In genomic region chr10:28711776-28712175, GRCh38 we compare ENCODE assay signal across 1 cellular context.
A peak's percentile ranks its signal among the peaks of the same experiment; 100 is the strongest.
TF ChIP-seq lines count a peak whose summit lies in the region.

No MANE protein-coding gene starts in this region.

TF ChIP-seq in HepG2, 621 proteins besides CTCF, POLR2A, EP300 and RAD21 (continued from another document):
- TF ChIP-seq NFAT5 (CRISPR knock-in tag; IDR thresholded peaks at IDR 0.05): no peak
- no peak for TF ChIP-seq FOXC1 (CRISPR knock-in tag; IDR thresholded peaks at IDR 0.05; ENCODE audit: borderline replicate concordance)
- TF ChIP-seq ZNF121 (CRISPR knock-in tag; IDR thresholded peaks at IDR 0.05): peak; percentile 52
- TF ChIP-seq HCFC1 (IDR thresholded peaks at IDR 0.05; ENCODE audit: low read depth, low read length): no peak
- no peak for TF ChIP-seq RFXANK (CRISPR knock-in tag; IDR thresholded peaks at IDR 0.05)
- no peak for TF ChIP-seq ZNF678 (CRISPR knock-in tag; IDR thresholded peaks at IDR 0.05)
- no peak for TF ChIP-seq ZSCAN5A (CRISPR knock-in tag; IDR thresholded peaks at IDR 0.05; ENCODE audit: borderline replicate concordance)
- TF ChIP-seq ZNF496 (CRISPR knock-in tag; IDR thresholded peaks at IDR 0.05; ENCODE audit: insufficient replicate concordance): no peak
- no peak for TF ChIP-seq CHCHD3 (CRISPR knock-in tag; IDR thresholded peaks at IDR 0.05)
- no peak for TF ChIP-seq YEATS2 (CRISPR knock-in tag; IDR thresholded peaks at IDR 0.05; ENCODE audit: borderline replicate concordance)
- no peak for TF ChIP-seq TBL1XR1 (IDR thresholded peaks at IDR 0.05; ENCODE audit: borderline replicate concordance, low read length, partially characterized antibody)
- TF ChIP-seq ZNF317 (CRISPR knock-in tag; IDR thresholded peaks at IDR 0.05): no peak
- TF ChIP-seq CEBPZ (IDR thresholded peaks at IDR 0.05; ENCODE audit: low read length): no peak
- TF ChIP-seq MTA1 (CRISPR knock-in tag; IDR thresholded peaks at IDR 0.05; ENCODE audit: borderline replicate concordance): no peak
- peak; percentile 49; the same call in 1 of the 2 replicates for TF ChIP-seq ZNF362 (CRISPR knock-in tag; IDR thresholded peaks at IDR 0.05; ENCODE audit: borderline replicate concordance)
- no peak for TF ChIP-seq TFDP2 (CRISPR knock-in tag; IDR thresholded peaks at IDR 0.05)
- TF ChIP-seq ZNF260 (CRISPR knock-in tag; IDR thresholded peaks at IDR 0.05; ENCODE audit: borderline replicate concordance, low read depth): no peak
- TF ChIP-seq ZBTB40 (IDR thresholded peaks at IDR 0.05): no peak
- TF ChIP-seq ZBTB40 (CRISPR knock-in tag; IDR thresholded peaks at IDR 0.05): no peak
- TF ChIP-seq KLF16 (CRISPR knock-in tag; IDR thresholded peaks at IDR 0.05): no peak
- peak; percentile 53 for TF ChIP-seq TEAD3 (CRISPR knock-in tag; optimal IDR thresholded peaks at IDR 0.05; ENCODE audit: borderline replicate concordance)
- TF ChIP-seq PHB2 (IDR thresholded peaks at IDR 0.05; ENCODE audit: partially characterized antibody): no peak
- TF ChIP-seq ZFP36L2 (CRISPR knock-in tag; IDR thresholded peaks at IDR 0.05): no peak
- no peak for TF ChIP-seq GPN1 (CRISPR knock-in tag; IDR thresholded peaks at IDR 0.05; ENCODE audit: borderline replicate concordance)
- no peak for TF ChIP-seq ZNF44 (CRISPR knock-in tag; IDR thresholded peaks at IDR 0.05)
- TF ChIP-seq PHF5A (CRISPR knock-in tag; IDR thresholded peaks at IDR 0.05; ENCODE audit: low read depth, unreplicated experiment): no peak
- TF ChIP-seq ATF7-NPFF (CRISPR knock-in tag; IDR thresholded peaks at IDR 0.05; ENCODE audit: low read depth): no peak
- no peak for TF ChIP-seq GLMP (CRISPR knock-in tag; IDR thresholded peaks at IDR 0.05; ENCODE audit: borderline replicate concordance)
- TF ChIP-seq MXD4 (CRISPR knock-in tag; IDR thresholded peaks at IDR 0.05): no peak
- TF ChIP-seq FOSL2 (CRISPR knock-in tag; IDR thresholded peaks at IDR 0.05): peak; percentile 75
- no peak for TF ChIP-seq U2AF2 (IDR thresholded peaks at IDR 0.05; ENCODE audit: low read depth, low read length)
- 0 out of 2 replicates have a peak, but pooled peaks have one; percentile 41 for TF ChIP-seq ZNF7 (CRISPR knock-in tag; IDR thresholded peaks at IDR 0.05)
- no peak for TF ChIP-seq PAX8 (CRISPR knock-in tag; IDR thresholded peaks at IDR 0.05; ENCODE audit: borderline replicate concordance)
- TF ChIP-seq THAP7 (CRISPR knock-in tag; IDR thresholded peaks at IDR 0.05): no peak
- TF ChIP-seq ZNF34 (CRISPR knock-in tag; IDR thresholded peaks at IDR 0.05; ENCODE audit: borderline replicate concordance): no peak
- no peak for TF ChIP-seq AHR (CRISPR knock-in tag; IDR thresholded peaks at IDR 0.05)
